Comparison of ENCODE assay signal across 24 cellular contexts in genomic region chr4:159015862-159016261, GRCh38.
A peak's percentile ranks its signal among the peaks of the same experiment; 100 is the strongest.
DNase-seq lines count a peak whose midpoint lies in the region; ATAC-seq and TF ChIP-seq lines count a peak whose summit lies in the region.
"Had no signal": no experiment of that assay in that cellular context is flagged by ENCODE, and none has a peak within 500 bp of the region (broad histone marks: within the 10 kb centered on the region; RNA-seq: fewer than 3 reads in every experiment).

No MANE protein-coding gene starts in this region.

- no peaks in the 10 kb centered on the region for H3K79me2 ChIP-seq in GM23248 (ENCODE audit: insufficient read depth)
- H3K79me2 ChIP-seq in hepatocyte, result no peaks in the 10 kb centered on the region
- H3K79me2 ChIP-seq: parathyroid adenoma had no signal

- DNase-seq in GM23248, result peak; percentile 76
- DNase-seq in adipocyte (ENCODE audit: low read depth), result peak; percentile 19
- no peak for DNase-seq in hepatocyte (ENCODE audit: low spot score)
- DNase-seq in prostate gland (ENCODE audit: low spot score), result no peak
- DNase-seq in activated CD4-positive, CD25-positive, alpha-beta regulatory T cell (lab: John Stamatoyannopoulos, UW), result no peak
- no peak for DNase-seq in Right ventricle myocardium inferior (ENCODE audit: missing footprints)
- DNase-seq: activated CD4-positive, alpha-beta T cell treated with anti-CD3 and anti-CD28 coated beads, Interleukin-2, amount 10 ng/mL, durations not matched to agents 24 days and 14 days; CD8-positive, alpha-beta memory T cell; effector CD8-positive, alpha-beta T cell; Kasumi-1; left colon; NCI-H1930; NCI-H748 treated with DMSO at 0.1 percent for 48 hours; SHP77 treated with DMSO at 0.1 percent for 48 hours; stimulated activated CD4-positive, alpha-beta T cell treated with anti-CD3 and anti-CD28 coated beads, Interleukin-1b, Interleukin-23, amount 100 ng/mL, for 48 hours; T-cell had no signal

- H3K9me3 ChIP-seq in GM23248 (ENCODE audit: low read depth), result no peaks in the 10 kb centered on the region
- H3K9me3 ChIP-seq in adipocyte (ENCODE audit: control insufficient read depth, low read length), result no peaks in the 10 kb centered on the region
- no peaks in the 10 kb centered on the region for H3K9me3 ChIP-seq in hepatocyte (ENCODE audit: low read depth)
- H3K9me3 ChIP-seq in prostate gland, result no peaks in the 10 kb centered on the region
- H3K9me3 ChIP-seq: body of pancreas, vagina had no signal

- intact Hi-C loops in prostate gland (cut with DNase I) (no loop called here), Right ventricle myocardium inferior (cut with DNase I) (no loop called here)

- H4K20me1 ChIP-seq in GM23248 (ENCODE audit: insufficient read depth) (no peaks in the 10 kb centered on the region), hepatocyte (ENCODE audit: insufficient read depth, poor library complexity, severe bottlenecking) (no peaks in the 10 kb centered on the region)

- no peak overlapping the region for H2AFZ ChIP-seq in GM23248
- peak overlapping the region; percentile 66 for H2AFZ ChIP-seq in hepatocyte

- H3K9ac ChIP-seq in GM23248 (no peak overlapping the region), adipocyte (ENCODE audit: low read length) (no peak overlapping the region), rectal smooth muscle tissue (ENCODE audit: low read length) (no peak overlapping the region)
- H3K9ac ChIP-seq: parathyroid adenoma had no signal

- WGBS in GM23248 (ENCODE audit: low coverage in 1 of 2, low lambda C conversion rate in 2 of 2, missing lambda C conversion rate in 2 of 2), 2 experiments, result 63 to 67% methylated on average over 5 of the region's 5 CpGs
- 92% methylated on average over 5 of the region's 5 CpGs for WGBS in hepatocyte (ENCODE audit: low lambda C conversion rate, missing lambda C conversion rate)
- WGBS in prostate gland, result 93% methylated on average over 5 of the region's 5 CpGs

- H3K9me2 ChIP-seq in GM23248 (ENCODE audit: insufficient read depth), result no peaks in the 10 kb centered on the region
- H3K9me2 ChIP-seq in hepatocyte (replicated peaks; ENCODE audit: insufficient read depth), result no peaks in the 10 kb centered on the region

- TF ChIP-seq POLR2A in prostate gland (IDR thresholded peaks at IDR 0.05), result no peak

- H3K4me3 ChIP-seq in GM23248 (no peak overlapping the region), adipocyte (ENCODE audit: low read length) (no peak overlapping the region), hepatocyte (no peak overlapping the region), rectal smooth muscle tissue (ENCODE audit: low read length) (no peak overlapping the region), prostate gland (no peak overlapping the region)
- H3K4me3 ChIP-seq: body of pancreas, vagina had no signal

- no peaks in the 10 kb centered on the region for H3F3A ChIP-seq in GM23248 (ENCODE audit: insufficient read depth)

- H3K27ac ChIP-seq in GM23248 (no peak overlapping the region), hepatocyte (no peak overlapping the region), rectal smooth muscle tissue (ENCODE audit: low read depth, low read length) (peak overlapping the region; percentile 14), prostate gland (no peak overlapping the region)
- H3K27ac ChIP-seq: body of pancreas, parathyroid adenoma, vagina had no signal

- ATAC-seq in Right ventricle myocardium inferior, result no peak
- ATAC-seq: activated naive CD4-positive, alpha-beta T cell treated with anti-CD3 and anti-CD28 coated beads, Interleukin-2, amount 50 U/mL, for 72 hours; activated T-helper 17 cell treated with anti-CD3 and anti-CD28 coated beads, Interleukin-2, amount 50 U/mL, for 72 hours; body of pancreas; esophagus mucosa; left colon; stimulated activated memory B cell treated with anti-CD40 and anti-IgM and Interleukin-4, amounts not matched to agents 10 μg/mL and 1 μg/mL and 100 μg/mL, for 72 hours; T-cell had no signal

- no peak for TF ChIP-seq CTCF in hepatocyte (IDR thresholded peaks at IDR 0.05; ENCODE audit: poor library complexity)
- TF ChIP-seq CTCF in prostate gland (IDR thresholded peaks at IDR 0.05), result no peak

- H3K4me2 ChIP-seq in GM23248 (ENCODE audit: unreplicated experiment) (no peak overlapping the region), hepatocyte (peak overlapping the region; percentile 65)

- peaks cover 28% of the 10 kb centered on the region for H3K4me1 ChIP-seq in GM23248 (ENCODE audit: insufficient read depth)
- peaks cover 60% of the 10 kb centered on the region for H3K4me1 ChIP-seq in adipocyte (ENCODE audit: control insufficient read depth, insufficient read depth, low read length)
- H3K4me1 ChIP-seq in hepatocyte (ENCODE audit: insufficient read depth), result peaks cover 3% of the 10 kb centered on the region
- H3K4me1 ChIP-seq in rectal smooth muscle tissue (ENCODE audit: control insufficient read depth, insufficient read depth, low read length), result peaks cover 4% of the 10 kb centered on the region
- peaks cover 4% of the 10 kb centered on the region for H3K4me1 ChIP-seq in prostate gland (replicated peaks)
- H3K4me1 ChIP-seq: body of pancreas, parathyroid adenoma, vagina had no signal

- in situ Hi-C loops in GM23248 (cut with MboI), result no loop called here

- no peaks in the 10 kb centered on the region for H3K36me3 ChIP-seq in GM23248 (ENCODE audit: low read depth)
- no peaks in the 10 kb centered on the region for H3K36me3 ChIP-seq in adipocyte (ENCODE audit: control insufficient read depth, insufficient read depth, low read length, severe bottlenecking)
- H3K36me3 ChIP-seq in hepatocyte (replicated peaks; ENCODE audit: insufficient read depth, low read depth), result no peaks in the 10 kb centered on the region
- H3K36me3 ChIP-seq in rectal smooth muscle tissue (ENCODE audit: control insufficient read depth, insufficient read depth, low read length), result no peaks in the 10 kb centered on the region
- H3K36me3 ChIP-seq in prostate gland, result no peaks in the 10 kb centered on the region
- H3K36me3 ChIP-seq: vagina had no signal

- H3K27me3 ChIP-seq in GM23248 (replicated peaks; ENCODE audit: insufficient read depth), result no peaks in the 10 kb centered on the region
- no peaks in the 10 kb centered on the region for H3K27me3 ChIP-seq in adipocyte (replicated peaks; ENCODE audit: control insufficient read depth, insufficient read depth, low read length)
- H3K27me3 ChIP-seq in hepatocyte, result no peaks in the 10 kb centered on the region
- H3K27me3 ChIP-seq in rectal smooth muscle tissue (ENCODE audit: control insufficient read depth, insufficient read depth, low read length), result no peaks in the 10 kb centered on the region
- no peaks in the 10 kb centered on the region for H3K27me3 ChIP-seq in prostate gland (replicated peaks; ENCODE audit: insufficient read depth)
- H3K27me3 ChIP-seq: body of pancreas, vagina had no signal

Comparison
In these comparisons a context has a peak if more than half of its experiments do, and no peak if none do; other contexts are left out.
1. DNase-seq: peak in GM23248 (single experiment) and adipocyte (single experiment); none in hepatocyte (single experiment), prostate gland (single experiment), activated CD4-positive, CD25-positive, alpha-beta regulatory T cell (0 of 4) and Right ventricle myocardium inferior (single experiment).